8 cellular contexts compared by ENCODE assay signal in genomic region chr19:38930776-38931761, GRCh38. TPM values are rescaled to one million over a fixed set of nuclear protein-coding genes. Genes with fewer than 3 reads are reported as not detected.
DNase-seq lines count a peak whose midpoint lies in the region; ATAC-seq, FAIRE-seq and TF ChIP-seq lines count a peak whose summit lies in the region.

Gene MRPS12, plus strand, starts transcription at chr19:38930944. Its CDS starts 351 bp downstream, at chr19:38931295.

- ATAC-seq in HG02571 (IDR thresholded peaks at IDR 0.05; ENCODE audit: unreplicated experiment): peak; percentile 90

- no peaks in the 10 kb centered on the region for H3K27me3 ChIP-seq in left ventricle myocardium inferior (ENCODE audit: low read depth)

- peak; percentile 100 for DNase-seq in GM12865 (ENCODE audit: low read depth)
- DNase-seq in NCI-H1048 (lab: John Stamatoyannopoulos, UW): peak; percentile 93
- DNase-seq in SKM-1 (lab: John Stamatoyannopoulos, UW; ENCODE audit: unreplicated experiment): peak; percentile 97
- peak in 50 of 58 donors; percentile 92 to 100 (median 98) for DNase-seq in anterior cingulate cortex (lab: John Stamatoyannopoulos, UW)
- peak; percentile 98 for DNase-seq in left ventricle myocardium inferior
- DNase-seq in posterior vena cava (ENCODE audit: low spot score): peak; percentile 99
- peak; percentile 99 for DNase-seq in urothelium cell line (ENCODE audit: low spot score)

- peaks cover 7% of the 10 kb centered on the region for H3K9me3 ChIP-seq in left ventricle myocardium inferior (replicated peaks)

- H3K4me1 ChIP-seq in left ventricle myocardium inferior: peaks cover 56% of the 10 kb centered on the region

- peaks cover 17% of the 10 kb centered on the region for H3K36me3 ChIP-seq in left ventricle myocardium inferior

- TF ChIP-seq CTCF in GM12865 (IDR thresholded peaks at IDR 0.05; ENCODE audit: insufficient read depth, low read depth, low read length, missing control alignments): no peak
- TF ChIP-seq CTCF in left ventricle myocardium inferior (IDR thresholded peaks at IDR 0.05; ENCODE audit: borderline replicate concordance): no peak

- peak; percentile 95 for FAIRE-seq in urothelium cell line (lab: Jason Lieb, UNC)

- peak within 1 kb of the TSS; percentile 91 for H3K27ac ChIP-seq in left ventricle myocardium inferior (replicated peaks)

- H3K4me3 ChIP-seq in GM12865 (ENCODE audit: low read depth, low read length): peak within 1 kb of the TSS; percentile 90
- H3K4me3 ChIP-seq in left ventricle myocardium inferior: peak within 1 kb of the TSS; percentile 78

- intact Hi-C loops in left ventricle myocardium inferior (cut with micrococcal nuclease): no loop called here
- intact Hi-C loops in posterior vena cava (cut with DNase I): no loop called here

RNA-seq across cellular contexts. Expression of gene MRPS12, which starts in this region (rescaled TPM):
- 67.6 TPM for total RNA-seq in left ventricle myocardium inferior
- total RNA-seq in posterior vena cava: 10 to 100 TPM; 17.8 to 21.4 TPM

Comparison
In these comparisons a context has a peak if more than half of its experiments do, and no peak if none do; other contexts are left out.
1. Peak in every context shown above with its lines: DNase-seq, ATAC-seq, H3K4me3 ChIP-seq and H3K27ac ChIP-seq.